In genomic region chr5:147578228-147579024, GRCh38 we compare ENCODE assay signal across 2 cellular contexts.
TF ChIP-seq lines count a peak whose summit lies in the region.

No MANE protein-coding gene starts in this region.

TF ChIP-seq in HEK293T, 16 proteins besides CTCF, POLR2A, EP300 and RAD21 (continued from another document):
- TF ChIP-seq PKNOX1 (IDR thresholded peaks at IDR 0.05) (no peak), CTBP1 (IDR thresholded peaks at IDR 0.05; ENCODE audit: borderline replicate concordance) (no peak), FOXM1 (IDR thresholded peaks at IDR 0.05; ENCODE audit: borderline replicate concordance) (no peak), LEF1 (IDR thresholded peaks at IDR 0.05; ENCODE audit: borderline replicate concordance) (no peak), BHLHE40 (IDR thresholded peaks at IDR 0.05; ENCODE audit: borderline replicate concordance) (no peak)
TF ChIP-seq in HEK293T: peak in this region for 0.

TF ChIP-seq in H1, 55 proteins besides CTCF, POLR2A, EP300 and RAD21 (continued from another document):
- TF ChIP-seq CHD7 (IDR thresholded peaks at IDR 0.05; ENCODE audit: insufficient replicate concordance, low read length) = peak; percentile 57
- TF ChIP-seq KDM1A (IDR thresholded peaks at IDR 0.05; ENCODE audit: borderline replicate concordance, low read length) = no peak
